ENCODE assay signal across 32 cellular contexts in genomic region chr5:125847561-125847960, GRCh38.
"Had no signal": no experiment of that assay in that cellular context is flagged by ENCODE, and none has a peak within 500 bp of the region (broad histone marks: within the 10 kb centered on the region; RNA-seq: fewer than 3 reads in every experiment).

No MANE protein-coding gene starts in this region.

- H3K36me3 ChIP-seq: ascending aorta, breast epithelium, cardiac muscle cell, colonic mucosa, heart left ventricle had no signal

- H3K27ac ChIP-seq: ascending aorta, breast epithelium, cardiac muscle cell, colonic mucosa, epithelial cell of prostate, heart left ventricle had no signal

- H3K36me3 Mint-ChIP-seq: activated CD4-positive, alpha-beta memory T cell treated with anti-CD3 and anti-CD28 coated beads for 36 hours; activated CD8-positive, alpha-beta memory T cell treated with anti-CD3 and anti-CD28 coated beads, Interleukin-2, amount 10 ng/mL, durations not matched to agents 7 days and 5 days; activated naive CD4-positive, alpha-beta T cell treated with anti-CD3 and anti-CD28 coated beads, Interleukin-2, amount 10 ng/mL, durations not matched to agents 7 days and 5 days; activated naive CD4-positive, alpha-beta T cell treated with anti-CD3 and anti-CD28 coated beads, Interleukin-2, amount 50 U/mL, for 72 hours; activated naive CD8-positive, alpha-beta T cell treated with anti-CD3 and anti-CD28 coated beads, Interleukin-2, amount 10 ng/mL, durations not matched to agents 7 days and 5 days had no signal

- H3K27me3 Mint-ChIP-seq: activated CD4-positive, alpha-beta memory T cell treated with anti-CD3 and anti-CD28 coated beads for 36 hours; activated CD4-positive, alpha-beta T cell treated with anti-CD3 and anti-CD28 coated beads for 36 hours; activated CD4-positive, alpha-beta T cell treated with anti-CD3 and anti-CD28 coated beads, Interleukin-2, amount 10 ng/mL, durations not matched to agents 24 days and 14 days; activated CD8-positive, alpha-beta memory T cell treated with anti-CD3 and anti-CD28 coated beads, Interleukin-2, amount 10 ng/mL, durations not matched to agents 7 days and 5 days; activated naive CD4-positive, alpha-beta T cell treated with anti-CD3 and anti-CD28 coated beads, Interleukin-2, amount 10 ng/mL, durations not matched to agents 7 days and 5 days; activated naive CD8-positive, alpha-beta T cell treated with anti-CD3 and anti-CD28 coated beads, Interleukin-2, amount 10 ng/mL, durations not matched to agents 7 days and 5 days; T-helper 17 cell had no signal

- H3K27ac Mint-ChIP-seq: activated CD4-positive, alpha-beta memory T cell treated with anti-CD3 and anti-CD28 coated beads for 36 hours; activated CD4-positive, alpha-beta T cell treated with anti-CD3 and anti-CD28 coated beads for 36 hours; activated CD4-positive, alpha-beta T cell treated with anti-CD3 and anti-CD28 coated beads, Interleukin-2, amount 10 ng/mL, durations not matched to agents 24 days and 14 days; activated CD8-positive, alpha-beta memory T cell treated with anti-CD3 and anti-CD28 coated beads, Interleukin-2, amount 10 ng/mL, durations not matched to agents 7 days and 5 days; activated CD8-positive, alpha-beta T cell treated with anti-CD3 and anti-CD28 coated beads, Interleukin-2, amount 10 ng/mL, durations not matched to agents 7 days and 5 days; activated naive CD4-positive, alpha-beta T cell treated with anti-CD3 and anti-CD28 coated beads, Interleukin-2, amount 10 ng/mL, durations not matched to agents 7 days and 5 days; activated naive CD4-positive, alpha-beta T cell treated with anti-CD3 and anti-CD28 coated beads, Interleukin-2, amount 50 U/mL, for 72 hours; activated naive CD8-positive, alpha-beta T cell treated with anti-CD3 and anti-CD28 coated beads, Interleukin-2, amount 10 ng/mL, durations not matched to agents 7 days and 5 days; activated T-helper 1 cell treated with anti-CD3 and anti-CD28 coated beads, Interleukin-12 subunit alpha, Interleukin-12 subunit beta, Interleukin-2, Interleukin-4 antibody, amounts not matched to agents 30 ng/mL and 10 ng/mL and 1 ng/mL, durations not matched to agents 14 hours and 24 hours and 36 hours; activated T-helper 2 cell treated with anti-CD3 and anti-CD28 coated beads, Interferon-gamma antibody, Interleukin-2, Interleukin-4, amounts not matched to agents 10 μg/mL and 5 μg/mL and 100 μg/mL, durations not matched to agents 14 hours and 24 hours and 36 hours; brain; T-helper 17 cell; T-helper 2 cell treated with Interferon-gamma antibody and Interleukin-4, amounts not matched to agents 5 μg/mL and 100 μg/mL, for 36 hours had no signal

- H3K27me3 ChIP-seq: ascending aorta, breast epithelium, cardiac muscle cell, colonic mucosa, heart left ventricle had no signal

- H3K4me1 ChIP-seq: ascending aorta, breast epithelium, colonic mucosa, heart left ventricle had no signal

- H3K4me3 ChIP-seq: ascending aorta, breast epithelium, cardiac muscle cell, colonic mucosa, heart left ventricle had no signal

- DNase-seq: activated CD4-positive, alpha-beta memory T cell treated with anti-CD3 and anti-CD28 coated beads for 36 hours; activated CD4-positive, alpha-beta T cell treated with anti-CD3 and anti-CD28 coated beads for 36 hours; activated CD4-positive, alpha-beta T cell treated with anti-CD3 and anti-CD28 coated beads, Interleukin-2, amount 10 ng/mL, durations not matched to agents 24 days and 14 days; activated CD4-positive, CD25-positive, alpha-beta regulatory T cell; activated CD4-positive, CD25-positive, alpha-beta regulatory T cell treated with anti-CD3 and anti-CD28 coated beads, Interleukin-2, amount 50 U/mL, for 72 hours; activated CD8-positive, alpha-beta memory T cell treated with anti-CD3 and anti-CD28 coated beads, Interleukin-2, amount 10 ng/mL, durations not matched to agents 7 days and 5 days; activated CD8-positive, alpha-beta memory T cell treated with anti-CD3 and anti-CD28 coated beads, Interleukin-2, amount 50 U/mL, for 4 hours; activated CD8-positive, alpha-beta T cell treated with anti-CD3 and anti-CD28 coated beads, Interleukin-2, amount 10 ng/mL, durations not matched to agents 7 days and 5 days; activated effector memory CD4-positive, alpha-beta T cell treated with anti-CD3 and anti-CD28 coated beads, Interleukin-2, amount 50 U/mL, for 16 hours; activated naive CD4-positive, alpha-beta T cell treated with anti-CD3 and anti-CD28 coated beads, Interleukin-2, amount 10 ng/mL, durations not matched to agents 7 days and 5 days; activated naive CD8-positive, alpha-beta T cell treated with anti-CD3 and anti-CD28 coated beads, Interleukin-2, amount 10 ng/mL, durations not matched to agents 7 days and 5 days; activated T-cell treated with anti-CD3 and anti-CD28 coated beads, Interleukin-2, amount 50 U/mL, for 1 hour; activated T-cell treated with anti-CD3 and anti-CD28 coated beads, Interleukin-2, amount 50 U/mL, for 48 hours; central memory CD4-positive, alpha-beta T cell; cerebellar nuclear complex; colonic mucosa; effector CD8-positive, alpha-beta T cell; foreskin fibroblast; glutamatergic neuron; heart left ventricle; T-helper 1 cell; T-helper 17 cell had no signal

- ATAC-seq: activated CD4-positive, alpha-beta T cell treated with anti-CD3 and anti-CD28 coated beads for 36 hours; activated CD8-positive, alpha-beta memory T cell treated with anti-CD3 and anti-CD28 coated beads, Interleukin-2, amount 10 ng/mL, durations not matched to agents 7 days and 5 days; activated CD8-positive, alpha-beta T cell treated with anti-CD3 and anti-CD28 coated beads, Interleukin-2, amount 10 ng/mL, durations not matched to agents 7 days and 5 days; activated naive CD4-positive, alpha-beta T cell treated with anti-CD3 and anti-CD28 coated beads, Interleukin-2, amount 50 U/mL, for 72 hours; esophagus mucosa; heart left ventricle; T-helper 17 cell had no signal

- H3K4me3 Mint-ChIP-seq: activated CD4-positive, alpha-beta memory T cell treated with anti-CD3 and anti-CD28 coated beads for 36 hours; activated CD4-positive, alpha-beta T cell treated with anti-CD3 and anti-CD28 coated beads for 36 hours; activated CD4-positive, alpha-beta T cell treated with anti-CD3 and anti-CD28 coated beads, Interleukin-2, amount 10 ng/mL, durations not matched to agents 24 days and 14 days; activated CD8-positive, alpha-beta memory T cell treated with anti-CD3 and anti-CD28 coated beads, Interleukin-2, amount 10 ng/mL, durations not matched to agents 7 days and 5 days; activated CD8-positive, alpha-beta T cell treated with anti-CD3 and anti-CD28 coated beads, Interleukin-2, amount 10 ng/mL, durations not matched to agents 7 days and 5 days; activated naive CD4-positive, alpha-beta T cell treated with anti-CD3 and anti-CD28 coated beads, Interleukin-2, amount 10 ng/mL, durations not matched to agents 7 days and 5 days; activated naive CD8-positive, alpha-beta T cell treated with anti-CD3 and anti-CD28 coated beads, Interleukin-2, amount 10 ng/mL, durations not matched to agents 7 days and 5 days; activated T-helper 1 cell treated with anti-CD3 and anti-CD28 coated beads, Interleukin-12 subunit alpha, Interleukin-12 subunit beta, Interleukin-2, Interleukin-4 antibody, amounts not matched to agents 30 ng/mL and 10 ng/mL and 1 ng/mL, durations not matched to agents 14 hours and 24 hours and 36 hours; brain; T-helper 17 cell; T-helper 2 cell treated with Interferon-gamma antibody and Interleukin-4, amounts not matched to agents 5 μg/mL and 100 μg/mL, for 36 hours had no signal

- H3K4me1 Mint-ChIP-seq: activated CD4-positive, alpha-beta T cell treated with anti-CD3 and anti-CD28 coated beads for 36 hours; activated CD4-positive, alpha-beta T cell treated with anti-CD3 and anti-CD28 coated beads, Interleukin-2, amount 10 ng/mL, durations not matched to agents 24 days and 14 days; activated CD8-positive, alpha-beta memory T cell treated with anti-CD3 and anti-CD28 coated beads, Interleukin-2, amount 10 ng/mL, durations not matched to agents 7 days and 5 days; activated naive CD4-positive, alpha-beta T cell treated with anti-CD3 and anti-CD28 coated beads, Interleukin-2, amount 10 ng/mL, durations not matched to agents 7 days and 5 days; activated naive CD8-positive, alpha-beta T cell treated with anti-CD3 and anti-CD28 coated beads, Interleukin-2, amount 10 ng/mL, durations not matched to agents 7 days and 5 days; brain; T-helper 17 cell had no signal
